Comparison of ENCODE assay signal across 20 cellular contexts in the genomic region with DNA sequence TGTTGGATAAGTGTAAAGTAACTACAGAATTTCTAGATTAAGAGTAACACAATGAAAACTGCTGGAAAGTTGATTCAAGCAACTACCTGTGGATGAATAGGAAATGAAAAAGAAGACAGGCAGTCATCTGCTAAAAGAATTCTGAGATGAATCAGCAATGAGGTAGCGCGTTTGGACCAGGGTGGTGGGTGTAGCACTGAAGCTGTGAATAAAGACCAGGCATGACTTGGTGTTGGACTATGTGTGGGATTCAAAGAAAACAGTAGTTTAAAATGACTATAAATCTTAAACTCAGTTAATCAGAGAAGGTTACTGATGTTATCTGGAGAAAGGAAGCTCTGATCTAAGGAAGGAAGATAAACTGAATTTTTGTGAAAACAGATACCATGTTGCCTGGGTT.
A peak's percentile ranks its signal among the peaks of the same experiment; 100 is the strongest.
DNase-seq lines count a peak whose midpoint lies in the region; ATAC-seq and TF ChIP-seq lines count a peak whose summit lies in the region.
"Had no signal": no experiment of that assay in that cellular context is flagged by ENCODE, and none has a peak within 500 bp of the region (broad histone marks: within the 10 kb centered on the region; RNA-seq: fewer than 3 reads in every experiment).

No MANE protein-coding gene starts in this region.

- peaks cover 53% of the 10 kb centered on the region for H3K4me1 Mint-ChIP-seq in nephron progenitor cell
- no peaks in the 10 kb centered on the region for H3K4me1 Mint-ChIP-seq in activated T-helper 1 cell treated with anti-CD3 and anti-CD28 coated beads, Interleukin-12 subunit alpha, Interleukin-12 subunit beta, Interleukin-2, Interleukin-4 antibody, amounts not matched to agents 30 ng/mL and 10 ng/mL and 1 ng/mL, durations not matched to agents 14 hours and 24 hours and 36 hours (ENCODE audit: low read depth)

- POLR2A ChIA-PET in RWPE1 (lab: Yijun Ruan, JAX; ENCODE audit: low non-redundant PET) = no interaction called here

- H3K36me3 Mint-ChIP-seq in nephron progenitor cell (ENCODE audit: low read depth) = peaks cover 42% of the 10 kb centered on the region
- H3K36me3 Mint-ChIP-seq in activated T-helper 1 cell treated with anti-CD3 and anti-CD28 coated beads, Interleukin-12 subunit alpha, Interleukin-12 subunit beta, Interleukin-2, Interleukin-4 antibody, amounts not matched to agents 30 ng/mL and 10 ng/mL and 1 ng/mL, durations not matched to agents 14 hours and 24 hours and 36 hours (ENCODE audit: low read depth) = no peaks in the 10 kb centered on the region
- H3K36me3 Mint-ChIP-seq: natural killer cell treated with Interleukin-12 subunit alpha and Interleukin-12 subunit beta and Interleukin-15 and Interleukin-18, amount 100 ng/mL, for 72 hours had no signal

- no peaks in the 10 kb centered on the region for H3K27me3 Mint-ChIP-seq in nephron progenitor cell (ENCODE audit: low read depth, poor library complexity)
- no peaks in the 10 kb centered on the region for H3K27me3 Mint-ChIP-seq in activated T-helper 1 cell treated with anti-CD3 and anti-CD28 coated beads, Interleukin-12 subunit alpha, Interleukin-12 subunit beta, Interleukin-2, Interleukin-4 antibody, amounts not matched to agents 30 ng/mL and 10 ng/mL and 1 ng/mL, durations not matched to agents 14 hours and 24 hours and 36 hours (ENCODE audit: insufficient read depth)
- H3K27me3 Mint-ChIP-seq: natural killer cell treated with Interleukin-12 subunit alpha and Interleukin-12 subunit beta and Interleukin-15 and Interleukin-18, amount 100 ng/mL, for 72 hours had no signal

- peak overlapping the region; percentile 3 for H3K4me3 Mint-ChIP-seq in nephron progenitor cell
- no peak overlapping the region for H3K4me3 Mint-ChIP-seq in activated T-helper 1 cell treated with anti-CD3 and anti-CD28 coated beads, Interleukin-12 subunit alpha, Interleukin-12 subunit beta, Interleukin-2, Interleukin-4 antibody, amounts not matched to agents 30 ng/mL and 10 ng/mL and 1 ng/mL, durations not matched to agents 14 hours and 24 hours and 36 hours
- H3K4me3 Mint-ChIP-seq: natural killer cell treated with Interleukin-12 subunit alpha and Interleukin-12 subunit beta and Interleukin-15 and Interleukin-18, amount 100 ng/mL, for 72 hours had no signal

- TF ChIP-seq CTCF in RWPE1 (conservative IDR thresholded peaks at IDR 0.05; ENCODE audit: low read depth) = no peak
- TF ChIP-seq CTCF in nephron progenitor cell (IDR thresholded peaks at IDR 0.05) = no peak

- H3K9me3 Mint-ChIP-seq in nephron progenitor cell = no peaks in the 10 kb centered on the region
- no peaks in the 10 kb centered on the region for H3K9me3 Mint-ChIP-seq in activated T-helper 1 cell treated with anti-CD3 and anti-CD28 coated beads, Interleukin-12 subunit alpha, Interleukin-12 subunit beta, Interleukin-2, Interleukin-4 antibody, amounts not matched to agents 30 ng/mL and 10 ng/mL and 1 ng/mL, durations not matched to agents 14 hours and 24 hours and 36 hours

- H3K27ac ChIP-seq in RWPE1 (no peak overlapping the region), epithelial cell of prostate (no peak overlapping the region)
- H3K27ac ChIP-seq: A549, HL-60, psoas muscle had no signal

- CTCF ChIA-PET in RWPE1 (lab: Yijun Ruan, JAX) = interaction anchor here (0.7 kb wide), 1 partner anchor 658 kb away, joined by 5 read pairs; no protein-coding TSS in a partner anchor

- no peak for ATAC-seq in HG02759 (IDR thresholded peaks at IDR 0.05; ENCODE audit: unreplicated experiment)
- ATAC-seq: A549; left colon; natural killer cell treated with Interleukin-12 subunit alpha and Interleukin-12 subunit beta and Interleukin-15 and Interleukin-18, amount 100 ng/mL, for 72 hours; psoas muscle had no signal

- peak overlapping the region; percentile 55 for H3K27ac Mint-ChIP-seq in nephron progenitor cell
- H3K27ac Mint-ChIP-seq in activated T-helper 1 cell treated with anti-CD3 and anti-CD28 coated beads, Interleukin-12 subunit alpha, Interleukin-12 subunit beta, Interleukin-2, Interleukin-4 antibody, amounts not matched to agents 30 ng/mL and 10 ng/mL and 1 ng/mL, durations not matched to agents 14 hours and 24 hours and 36 hours = no peak overlapping the region
- H3K27ac Mint-ChIP-seq: natural killer cell treated with Interleukin-12 subunit alpha and Interleukin-12 subunit beta and Interleukin-15 and Interleukin-18, amount 100 ng/mL, for 72 hours had no signal

- DNase-seq in Daoy (ENCODE audit: low read depth) (peak; percentile 64), RWPE1 (ENCODE audit: low spot score) (peak; percentile 8), epithelial cell of prostate (ENCODE audit: low read depth, low spot score) (peak; percentile 5), nephron progenitor cell (no peak), NCI-H1092 (lab: John Stamatoyannopoulos, UW) (no peak), NCI-H69 (lab: John Stamatoyannopoulos, UW) (no peak)
- no peak for DNase-seq in activated T-helper 1 cell treated with anti-CD3 and anti-CD28 coated beads, Interleukin-12 subunit alpha, Interleukin-12 subunit beta, Interleukin-2, Interleukin-4 antibody, amounts not matched to agents 30 ng/mL and 10 ng/mL and 1 ng/mL, durations not matched to agents 14 hours and 24 hours and 36 hours (ENCODE audit: low spot score)
- DNase-seq: activated CD4-positive, alpha-beta T cell treated with anti-CD3 and anti-CD28 coated beads for 48 hours; Caco-2; central memory CD4-positive, alpha-beta T cell; left colon; midbrain; NCI-H1436; NCI-H526; psoas muscle; stimulated activated CD8-positive, alpha-beta memory T cell treated with anti-CD3 and anti-CD28 coated beads, Interleukin-4, amount 100 ng/mL, for 48 hours had no signal

- intact Hi-C loops in activated T-helper 1 cell treated with anti-CD3 and anti-CD28 coated beads, Interleukin-12 subunit alpha, Interleukin-12 subunit beta, Interleukin-2, Interleukin-4 antibody, amounts not matched to agents 30 ng/mL and 10 ng/mL and 1 ng/mL, durations not matched to agents 14 hours and 24 hours and 36 hours (cut with micrococcal nuclease) = no loop called here

Comparison
In these comparisons a context has a peak if more than half of its experiments do, and no peak if none do; other contexts are left out.
1. DNase-seq: peak in Daoy (single experiment), RWPE1 (single experiment) and epithelial cell of prostate (single experiment); none in nephron progenitor cell (single experiment), NCI-H1092 (single experiment), activated T-helper 1 cell treated with anti-CD3 and anti-CD28 coated beads, Interleukin-12 subunit alpha, Interleukin-12 subunit beta, Interleukin-2, Interleukin-4 antibody, amounts not matched to agents 30 ng/mL and 10 ng/mL and 1 ng/mL, durations not matched to agents 14 hours and 24 hours and 36 hours (single experiment) and NCI-H69 (single experiment).